In the genomic region with DNA sequence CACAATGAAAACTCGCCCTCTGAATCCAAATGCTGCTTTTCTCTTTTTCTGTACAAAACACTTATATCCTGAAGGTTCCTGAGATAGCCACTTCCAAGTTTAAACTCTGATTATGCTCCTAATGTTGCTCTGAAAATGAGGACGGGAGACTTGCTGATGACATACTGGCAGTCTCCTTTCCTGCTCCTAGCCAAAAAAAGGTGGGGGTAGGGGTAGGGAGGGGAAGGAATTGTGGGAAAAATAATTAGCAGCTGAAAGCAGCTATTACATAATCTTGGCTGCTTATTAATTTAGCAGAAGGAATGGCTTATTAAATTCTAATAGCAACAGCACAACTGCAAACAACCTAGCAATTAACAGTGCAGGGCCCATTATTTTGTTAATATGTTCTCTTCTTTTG, we compare ENCODE assay signal across 11 cellular contexts. TPM values are rescaled to one million over a fixed set of nuclear protein-coding genes. Genes with fewer than 3 reads are reported as not detected.
A peak's percentile ranks its signal among the peaks of the same experiment; 100 is the strongest.
DNase-seq lines count a peak whose midpoint lies in the region; ATAC-seq and TF ChIP-seq lines count a peak whose summit lies in the region.
"Had no signal": no experiment of that assay in that cellular context is flagged by ENCODE, and none has a peak within 500 bp of the region (broad histone marks: within the 10 kb centered on the region; RNA-seq: fewer than 3 reads in every experiment).

No MANE protein-coding gene starts in this region.

- H3K27me3 Mint-ChIP-seq in IgD-negative memory B cell (peaks cover 3% of the 10 kb centered on the region), brain (peaks cover 13% of the 10 kb centered on the region), progenitor cell of endocrine pancreas (peaks cover 10% of the 10 kb centered on the region)

- no peak overlapping the region for H3K4me3 ChIP-seq in MG63

- H3K4me1 Mint-ChIP-seq in IgD-negative memory B cell (peaks cover 12 to 24% (median 21%) of the 10 kb centered on the region in 3 donors), brain (peaks cover 47% of the 10 kb centered on the region), progenitor cell of endocrine pancreas (ENCODE audit: low read depth) (peaks cover 21% of the 10 kb centered on the region)
- H3K4me1 Mint-ChIP-seq: stimulated activated effector memory CD8-positive, alpha-beta T cell treated with anti-CD3 and anti-CD28 coated beads, Interleukin-12 subunit alpha, Interleukin-12 subunit beta, amount 100 ng/mL, for 72 hours had no signal

- H3K4me1 ChIP-seq in ES-I3 (ENCODE audit: insufficient read depth, low read length), result no peaks in the 10 kb centered on the region

- H3K9me3 Mint-ChIP-seq in IgD-negative memory B cell (no peaks in the 10 kb centered on the region), brain (peaks cover 0 to 3% (median 2%) of the 10 kb centered on the region in 5 experiments), progenitor cell of endocrine pancreas (ENCODE audit: low read depth) (no peaks in the 10 kb centered on the region)
- H3K9me3 Mint-ChIP-seq: stimulated activated effector memory CD8-positive, alpha-beta T cell treated with anti-CD3 and anti-CD28 coated beads, Interleukin-12 subunit alpha, Interleukin-12 subunit beta, amount 100 ng/mL, for 72 hours had no signal

- H3K9me3 ChIP-seq in ES-I3 (ENCODE audit: control insufficient read depth, insufficient read depth, low read length) (no peaks in the 10 kb centered on the region), MG63 (no peaks in the 10 kb centered on the region)

- ATAC-seq in HG03095 (IDR thresholded peaks at IDR 0.05; ENCODE audit: unreplicated experiment), result no peak
- ATAC-seq in SK-N-SH treated with all-trans-retinoic acid at 6 μM for 48 hours, result no peak
- ATAC-seq: stimulated activated effector memory CD8-positive, alpha-beta T cell treated with anti-CD3 and anti-CD28 coated beads, Interleukin-12 subunit alpha, Interleukin-12 subunit beta, amount 100 ng/mL, for 72 hours had no signal

- H3K36me3 ChIP-seq in ES-I3 (ENCODE audit: insufficient read depth, low read length) (no peaks in the 10 kb centered on the region), MG63 (no peaks in the 10 kb centered on the region)

- peak overlapping the region; percentile 98 to 99 (median 99) for H3K27ac Mint-ChIP-seq in IgD-negative memory B cell
- peak overlapping the region; percentile 83 to 100 (median 88) for H3K27ac Mint-ChIP-seq in brain
- H3K27ac Mint-ChIP-seq in progenitor cell of endocrine pancreas, result no peak overlapping the region
- H3K27ac Mint-ChIP-seq: stimulated activated effector memory CD8-positive, alpha-beta T cell treated with anti-CD3 and anti-CD28 coated beads, Interleukin-12 subunit alpha, Interleukin-12 subunit beta, amount 100 ng/mL, for 72 hours had no signal

- H3K36me3 Mint-ChIP-seq in IgD-negative memory B cell (peaks cover 3% of the 10 kb centered on the region), brain (peaks cover 7% of the 10 kb centered on the region), progenitor cell of endocrine pancreas (ENCODE audit: insufficient read depth) (peaks cover 4% of the 10 kb centered on the region)

- no peak for TF ChIP-seq CTCF in brain (conservative IDR thresholded peaks at IDR 0.05)
- no peak for TF ChIP-seq CTCF in progenitor cell of endocrine pancreas (IDR thresholded peaks at IDR 0.05; ENCODE audit: unreplicated experiment)

- H3K4me3 Mint-ChIP-seq in IgD-negative memory B cell (peak overlapping the region; percentile 97 to 98 (median 98)), brain (peak overlapping the region; percentile 88 to 99 (median 92)), progenitor cell of endocrine pancreas (ENCODE audit: low read depth) (peak overlapping the region; percentile 40)

- H3K27me3 ChIP-seq in MG63, result no peaks in the 10 kb centered on the region

- DNase-seq in progenitor cell of endocrine pancreas (ENCODE audit: low spot score, unreplicated experiment) (no peak), MG63 (no peak), T1000 (lab: John Stamatoyannopoulos, UW) (no peak)
- DNase-seq: DMS79; stimulated activated CD4-positive, alpha-beta T cell treated with anti-CD3 and anti-CD28 coated beads, Interleukin-12 subunit alpha, Interleukin-12 subunit beta, amount 100 ng/mL, for 4 hours had no signal

- H3K9ac ChIP-seq in ES-I3 (ENCODE audit: low read depth, low read length), result peak overlapping the region; percentile 95

TF ChIP-seq in SK-N-SH treated with all-trans-retinoic acid at 6 μM for 48 hours, 23 proteins besides CTCF, POLR2A, EP300 and RAD21:
- TF ChIP-seq BACH2 (CRISPR knock-in tag; IDR thresholded peaks at IDR 0.05; ENCODE audit: borderline replicate concordance) (no peak), ISL1 (CRISPR knock-in tag; IDR thresholded peaks at IDR 0.05) (no peak), PPARA (CRISPR knock-in tag; IDR thresholded peaks at IDR 0.05; ENCODE audit: borderline replicate concordance) (no peak), RARB (CRISPR knock-in tag; IDR thresholded peaks at IDR 0.05) (no peak), SNAI2 (CRISPR knock-in tag; IDR thresholded peaks at IDR 0.05) (no peak), GLIS3 (CRISPR knock-in tag; IDR thresholded peaks at IDR 0.05) (no peak), OSR1 (CRISPR knock-in tag; IDR thresholded peaks at IDR 0.05) (no peak), ZC3H10 (CRISPR knock-in tag; IDR thresholded peaks at IDR 0.05) (no peak), ZFP3 (CRISPR knock-in tag; IDR thresholded peaks at IDR 0.05) (no peak), ZNF8 (CRISPR knock-in tag; IDR thresholded peaks at IDR 0.05) (no peak), CSDC2 (CRISPR knock-in tag; IDR thresholded peaks at IDR 0.05) (no peak), ZFP30 (CRISPR knock-in tag; IDR thresholded peaks at IDR 0.05) (no peak), TOX (CRISPR knock-in tag; IDR thresholded peaks at IDR 0.05; ENCODE audit: borderline replicate concordance) (no peak)
- TF ChIP-seq, protein P1, sequence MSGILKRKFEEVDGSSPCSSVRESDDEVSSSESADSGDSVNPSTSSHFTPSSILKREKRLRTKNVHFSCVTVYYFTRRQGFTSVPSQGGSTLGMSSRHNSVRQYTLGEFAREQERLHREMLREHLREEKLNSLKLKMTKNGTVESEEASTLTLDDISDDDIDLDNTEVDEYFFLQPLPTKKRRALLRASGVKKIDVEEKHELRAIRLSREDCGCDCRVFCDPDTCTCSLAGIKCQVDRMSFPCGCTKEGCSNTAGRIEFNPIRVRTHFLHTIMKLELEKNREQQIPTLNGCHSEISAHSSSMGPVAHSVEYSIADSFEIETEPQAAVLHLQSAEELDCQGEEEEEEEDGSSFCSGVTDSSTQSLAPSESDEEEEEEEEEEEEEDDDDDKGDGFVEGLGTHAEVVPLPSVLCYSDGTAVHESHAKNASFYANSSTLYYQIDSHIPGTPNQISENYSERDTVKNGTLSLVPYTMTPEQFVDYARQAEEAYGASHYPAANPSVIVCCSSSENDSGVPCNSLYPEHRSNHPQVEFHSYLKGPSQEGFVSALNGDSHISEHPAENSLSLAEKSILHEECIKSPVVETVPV (CRISPR knock-in tag; IDR thresholded peaks at IDR 0.05), result no peak
- TF ChIP-seq, protein P2, sequence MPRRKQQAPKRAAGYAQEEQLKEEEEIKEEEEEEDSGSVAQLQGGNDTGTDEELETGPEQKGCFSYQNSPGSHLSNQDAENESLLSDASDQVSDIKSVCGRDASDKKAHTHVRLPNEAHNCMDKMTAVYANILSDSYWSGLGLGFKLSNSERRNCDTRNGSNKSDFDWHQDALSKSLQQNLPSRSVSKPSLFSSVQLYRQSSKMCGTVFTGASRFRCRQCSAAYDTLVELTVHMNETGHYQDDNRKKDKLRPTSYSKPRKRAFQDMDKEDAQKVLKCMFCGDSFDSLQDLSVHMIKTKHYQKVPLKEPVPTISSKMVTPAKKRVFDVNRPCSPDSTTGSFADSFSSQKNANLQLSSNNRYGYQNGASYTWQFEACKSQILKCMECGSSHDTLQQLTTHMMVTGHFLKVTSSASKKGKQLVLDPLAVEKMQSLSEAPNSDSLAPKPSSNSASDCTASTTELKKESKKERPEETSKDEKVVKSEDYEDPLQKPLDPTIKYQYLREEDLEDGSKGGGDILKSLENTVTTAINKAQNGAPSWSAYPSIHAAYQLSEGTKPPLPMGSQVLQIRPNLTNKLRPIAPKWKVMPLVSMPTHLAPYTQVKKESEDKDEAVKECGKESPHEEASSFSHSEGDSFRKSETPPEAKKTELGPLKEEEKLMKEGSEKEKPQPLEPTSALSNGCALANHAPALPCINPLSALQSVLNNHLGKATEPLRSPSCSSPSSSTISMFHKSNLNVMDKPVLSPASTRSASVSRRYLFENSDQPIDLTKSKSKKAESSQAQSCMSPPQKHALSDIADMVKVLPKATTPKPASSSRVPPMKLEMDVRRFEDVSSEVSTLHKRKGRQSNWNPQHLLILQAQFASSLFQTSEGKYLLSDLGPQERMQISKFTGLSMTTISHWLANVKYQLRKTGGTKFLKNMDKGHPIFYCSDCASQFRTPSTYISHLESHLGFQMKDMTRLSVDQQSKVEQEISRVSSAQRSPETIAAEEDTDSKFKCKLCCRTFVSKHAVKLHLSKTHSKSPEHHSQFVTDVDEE (CRISPR knock-in tag; IDR thresholded peaks at IDR 0.05), result no peak
- TF ChIP-seq, protein P3, sequence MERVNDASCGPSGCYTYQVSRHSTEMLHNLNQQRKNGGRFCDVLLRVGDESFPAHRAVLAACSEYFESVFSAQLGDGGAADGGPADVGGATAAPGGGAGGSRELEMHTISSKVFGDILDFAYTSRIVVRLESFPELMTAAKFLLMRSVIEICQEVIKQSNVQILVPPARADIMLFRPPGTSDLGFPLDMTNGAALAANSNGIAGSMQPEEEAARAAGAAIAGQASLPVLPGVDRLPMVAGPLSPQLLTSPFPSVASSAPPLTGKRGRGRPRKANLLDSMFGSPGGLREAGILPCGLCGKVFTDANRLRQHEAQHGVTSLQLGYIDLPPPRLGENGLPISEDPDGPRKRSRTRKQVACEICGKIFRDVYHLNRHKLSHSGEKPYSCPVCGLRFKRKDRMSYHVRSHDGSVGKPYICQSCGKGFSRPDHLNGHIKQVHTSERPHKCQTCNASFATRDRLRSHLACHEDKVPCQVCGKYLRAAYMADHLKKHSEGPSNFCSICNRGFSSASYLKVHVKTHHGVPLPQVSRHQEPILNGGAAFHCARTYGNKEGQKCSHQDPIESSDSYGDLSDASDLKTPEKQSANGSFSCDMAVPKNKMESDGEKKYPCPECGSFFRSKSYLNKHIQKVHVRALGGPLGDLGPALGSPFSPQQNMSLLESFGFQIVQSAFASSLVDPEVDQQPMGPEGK (CRISPR knock-in tag; IDR thresholded peaks at IDR 0.05; ENCODE audit: borderline replicate concordance), result no peak

RNA-seq across cellular contexts. Expression of a gene that starts 2.0 kb away (rescaled TPM):
- polyA plus RNA-seq in IgD-negative memory B cell (80.7 TPM), brain (ENCODE audit: insufficient read depth, low read depth, low replicate concordance) (28.9 TPM)
- total RNA-seq in progenitor cell of endocrine pancreas, result 82.2 and 82.6 TPM in 2 replicates
- total RNA-seq in MG63 (2014; rRNA removed; shearing (Covaris generic); ENCODE audit: low replicate concordance), result 10.8 and 15.5 TPM in 2 replicates

Comparison
In these comparisons a context has a peak if more than half of its experiments do, and no peak if none do; other contexts are left out.
1. H3K4me3 Mint-ChIP-seq: peak in every context shown above with its lines; median percentile 98 in IgD-negative memory B cell; 92 in brain; 40 in progenitor cell of endocrine pancreas.